In genomic region chr3:127151992-127152391, GRCh38 we compare ENCODE assay signal across 2 cellular contexts.
TF ChIP-seq lines count a peak whose summit lies in the region.

No MANE protein-coding gene starts in this region.

TF ChIP-seq in SK-N-SH treated with all-trans-retinoic acid at 6 μM for 48 hours, 23 proteins besides CTCF, POLR2A, EP300 and RAD21 (continued from another document):
- TF ChIP-seq ZFP30 (CRISPR knock-in tag; IDR thresholded peaks at IDR 0.05) (no peak), ZNF70 (CRISPR knock-in tag; IDR thresholded peaks at IDR 0.05) (no peak), PATZ1 (CRISPR knock-in tag; IDR thresholded peaks at IDR 0.05; ENCODE audit: borderline replicate concordance) (no peak), ARNTL (CRISPR knock-in tag; IDR thresholded peaks at IDR 0.05; ENCODE audit: borderline replicate concordance, low read depth) (no peak), ZFP3 (CRISPR knock-in tag; IDR thresholded peaks at IDR 0.05) (no peak), PPARA (CRISPR knock-in tag; IDR thresholded peaks at IDR 0.05; ENCODE audit: borderline replicate concordance) (no peak), RARB (CRISPR knock-in tag; IDR thresholded peaks at IDR 0.05) (no peak), OSR1 (CRISPR knock-in tag; IDR thresholded peaks at IDR 0.05) (no peak), ESRRG (CRISPR knock-in tag; IDR thresholded peaks at IDR 0.05) (no peak), CSDC2 (CRISPR knock-in tag; IDR thresholded peaks at IDR 0.05) (no peak), TCF4 (CRISPR knock-in tag; IDR thresholded peaks at IDR 0.05; ENCODE audit: borderline replicate concordance) (no peak), GLIS3 (CRISPR knock-in tag; IDR thresholded peaks at IDR 0.05) (no peak)

TF ChIP-seq in SK-N-SH, 30 proteins besides CTCF, POLR2A, EP300 and RAD21 (continued from another document):
- TF ChIP-seq REST (IDR thresholded peaks at IDR 0.05; ENCODE audit: low read depth, low read length) = no peak
